In the genomic region with DNA sequence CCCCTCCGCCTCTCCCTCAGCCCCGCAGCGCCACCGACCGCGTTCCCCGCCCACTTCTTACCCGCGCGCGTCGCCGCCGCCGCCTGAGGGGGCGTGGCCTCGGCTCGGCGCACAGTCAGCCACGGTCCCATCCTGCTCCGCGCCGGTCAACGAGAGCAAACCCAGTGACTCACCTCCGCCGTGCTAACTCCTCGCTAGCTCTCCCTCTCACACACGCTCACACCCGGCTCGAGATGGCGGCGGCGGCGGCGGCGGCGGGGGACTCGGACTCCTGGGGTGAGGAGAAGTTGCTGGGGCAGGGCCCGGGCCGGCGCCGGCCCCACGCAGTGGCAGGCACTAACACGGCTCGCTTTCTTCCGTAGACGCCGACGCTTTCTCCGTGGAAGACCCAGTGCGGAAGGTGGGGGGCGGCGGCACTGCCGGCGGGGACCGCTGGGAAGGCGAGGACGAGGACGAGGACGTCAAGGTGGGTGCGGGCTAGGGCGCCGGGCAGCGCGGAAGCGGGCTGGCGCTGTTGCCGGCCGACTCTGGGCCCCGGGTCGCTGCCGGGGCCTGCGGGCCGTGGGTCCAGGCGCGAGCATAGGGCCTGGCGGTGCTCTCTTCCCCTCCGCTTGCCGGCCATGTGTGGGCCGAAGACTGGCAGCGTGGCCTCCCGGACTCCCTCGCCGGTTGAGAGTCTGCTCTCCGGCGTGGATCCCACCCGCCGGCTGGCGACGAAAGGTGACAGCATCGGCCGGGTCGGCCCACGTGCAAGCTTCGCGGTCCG, we compare ENCODE assay signal across 8 cellular contexts. TPM values are rescaled to one million over a fixed set of nuclear protein-coding genes. Genes with fewer than 3 reads are reported as not detected.
DNase-seq lines count a peak whose midpoint lies in the region; ATAC-seq and TF ChIP-seq lines count a peak whose summit lies in the region.

EIF3J (plus strand) TSS at position 186 of the 766 bp plus-strand sequence; CDS start at position 234, 48 bp downstream.

- intact Hi-C loops in activated CD4-positive, alpha-beta memory T cell treated with anti-CD3 and anti-CD28 coated beads for 36 hours (cut with micrococcal nuclease), result loop anchor here (1.0 to 10.0 kb wide), 6 partner anchors 9 to 712 kb away; partner anchors contain the start of genes CTDSPL2, GOLM2, MFAP1 and WDR76
- intact Hi-C loops in lower leg skin (cut with DNase I; ENCODE audit: low total_unique reads), result no loop called here

- ATAC-seq in GM19372 (IDR thresholded peaks at IDR 0.05; ENCODE audit: low read depth, unreplicated experiment) (peak; percentile 80), HG03558 (IDR thresholded peaks at IDR 0.05; ENCODE audit: extremely low read depth, unreplicated experiment) (peak; percentile 80)

- H3K27me3 Mint-ChIP-seq in activated CD4-positive, alpha-beta memory T cell treated with anti-CD3 and anti-CD28 coated beads for 36 hours, result no peaks in the 10 kb centered on the region

- CTCF ChIA-PET in activated CD4-positive, alpha-beta memory T cell treated with anti-CD3 and anti-CD28 coated beads for 36 hours (lab: Charles Lee), result interaction anchor here (0.9 to 7.0 kb wide), 5 partner anchors 9 to 202 kb away, joined by 3 to 51 read pairs (median 4); no protein-coding TSS in a partner anchor

- TF ChIP-seq CTCF in lower leg skin (IDR thresholded peaks at IDR 0.05), result no peak

- peaks cover 39% of the 10 kb centered on the region for H3K36me3 Mint-ChIP-seq in activated CD4-positive, alpha-beta memory T cell treated with anti-CD3 and anti-CD28 coated beads for 36 hours

- TF ChIP-seq POLR2A in lower leg skin (IDR thresholded peaks at IDR 0.05), result peak in 1 of 2 donors; percentile 40

- DNase-seq in C1 segment of cervical spinal cord (lab: John Stamatoyannopoulos, UW), result peak in 12 of 14 donors; percentile 55 to 98 (median 94)
- DNase-seq in NCI-H774 (lab: John Stamatoyannopoulos, UW), result peak; percentile 93
- DNase-seq in activated CD4-positive, alpha-beta memory T cell treated with anti-CD3 and anti-CD28 coated beads for 36 hours, result peak; percentile 96
- peak; percentile 91 to 97 for DNase-seq in dermis microvascular lymphatic vessel endothelial cell (ENCODE audit: low read depth in 2 of 2)
- DNase-seq in lower leg skin (ENCODE audit: low spot score in 2 of 2), result peak; percentile 95 to 98
- DNase-seq in stimulated activated CD4-positive, alpha-beta T cell treated with anti-CD3 and anti-CD28 coated beads, Interleukin-4, amount 100 ng/mL, for 4 hours, result peak; percentile 91 to 95

- WGBS in lower leg skin, 2 donors, result 1 to 2% methylated on average over 55 to 59 of the region's 97 CpGs

- H3K27ac Mint-ChIP-seq in activated CD4-positive, alpha-beta memory T cell treated with anti-CD3 and anti-CD28 coated beads for 36 hours, result peak within 1 kb of the TSS; percentile 94

- H3K4me3 Mint-ChIP-seq in activated CD4-positive, alpha-beta memory T cell treated with anti-CD3 and anti-CD28 coated beads for 36 hours, result peak within 1 kb of the TSS; percentile 84

- H3K4me1 Mint-ChIP-seq in activated CD4-positive, alpha-beta memory T cell treated with anti-CD3 and anti-CD28 coated beads for 36 hours (ENCODE audit: low read depth), result peaks cover 43% of the 10 kb centered on the region

- no peaks in the 10 kb centered on the region for H3K9me3 Mint-ChIP-seq in activated CD4-positive, alpha-beta memory T cell treated with anti-CD3 and anti-CD28 coated beads for 36 hours

- peak within 1 kb of the TSS; percentile 95 for H3K4me3 ChIP-seq in lower leg skin (ENCODE audit: low read depth, poor library complexity, severe bottlenecking)

- POLR2A ChIA-PET in activated CD4-positive, alpha-beta memory T cell treated with anti-CD3 and anti-CD28 coated beads for 36 hours (lab: Charles Lee), result interaction anchor here (0.7 to 2.6 kb wide), 5 partner anchors 9 to 247 kb away, joined by 3 to 53 read pairs (median 4); partner anchors contain the start of gene CTDSPL2

RNA-seq across cellular contexts. Expression of gene EIF3J, which starts in this region (rescaled TPM):
- 10 to 100 TPM; 92.6 to 95.2 TPM for total RNA-seq in activated CD4-positive, alpha-beta memory T cell treated with anti-CD3 and anti-CD28 coated beads for 36 hours
- total RNA-seq in dermis microvascular lymphatic vessel endothelial cell (35.3 and 46.5 TPM in 2 replicates), lower leg skin (10 to 100 TPM; 35.1 to 45.2 (median 42.3) TPM)

Comparison
In these comparisons a context has a peak if more than half of its experiments do, and no peak if none do; other contexts are left out.
1. Peak in every context shown above with its lines: DNase-seq, ATAC-seq and H3K4me3 ChIP-seq.